Comparison of ENCODE assay signal across 1 cellular context in the genomic region with DNA sequence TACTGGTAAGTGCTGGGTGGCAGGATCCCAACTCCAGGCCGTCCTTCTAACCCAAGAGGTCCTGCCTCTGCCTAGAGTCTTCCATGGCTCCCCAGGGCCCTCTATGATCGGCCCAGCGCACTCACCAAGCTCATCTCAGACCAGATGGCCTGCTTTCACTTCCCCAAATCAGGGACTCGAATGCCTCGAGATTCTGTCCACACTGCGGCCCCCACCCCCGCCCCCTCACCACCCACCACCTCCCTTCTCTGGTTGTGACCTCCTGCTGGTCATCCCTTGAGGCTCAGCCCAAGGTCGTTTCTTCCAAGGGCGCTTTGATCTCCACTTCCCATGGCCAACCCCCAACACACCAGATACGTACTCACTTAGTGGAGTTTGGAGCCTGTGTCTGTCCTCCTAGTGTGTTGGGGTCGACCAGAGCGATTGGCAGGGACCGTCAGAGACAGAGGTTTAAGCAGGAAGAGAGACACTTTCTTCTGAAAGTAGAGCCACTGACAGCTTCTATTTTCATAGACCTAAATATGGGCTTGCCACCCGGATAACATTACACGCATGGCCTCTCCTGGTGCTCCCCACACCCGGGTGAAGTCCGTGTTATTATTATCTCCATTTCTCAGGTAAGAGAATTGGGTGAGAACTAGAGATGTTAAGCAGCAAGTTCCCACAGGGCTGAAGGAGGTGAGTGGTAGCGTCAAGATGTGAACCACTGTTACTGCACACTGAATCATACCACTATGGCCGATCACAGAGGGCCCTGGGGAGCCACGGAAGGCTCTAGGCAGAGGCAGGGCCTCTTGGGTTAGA.
TF ChIP-seq lines count a peak whose summit lies in the region.

A gene with protein sequence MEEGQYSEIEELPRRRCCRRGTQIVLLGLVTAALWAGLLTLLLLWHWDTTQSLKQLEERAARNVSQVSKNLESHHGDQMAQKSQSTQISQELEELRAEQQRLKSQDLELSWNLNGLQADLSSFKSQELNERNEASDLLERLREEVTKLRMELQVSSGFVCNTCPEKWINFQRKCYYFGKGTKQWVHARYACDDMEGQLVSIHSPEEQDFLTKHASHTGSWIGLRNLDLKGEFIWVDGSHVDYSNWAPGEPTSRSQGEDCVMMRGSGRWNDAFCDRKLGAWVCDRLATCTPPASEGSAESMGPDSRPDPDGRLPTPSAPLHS (minus strand): TSS at position 478 of the 804 bp plus-strand sequence. CDS start 2,371 bp downstream, outside the sequence.

TF ChIP-seq in GM12878, 131 proteins besides CTCF, POLR2A, EP300 and RAD21 (continued from another document):
- TF ChIP-seq ETV6 (conservative IDR thresholded peaks at IDR 0.05 in 1 of 2, IDR thresholded peaks at IDR 0.05 in 1 of 2; ENCODE audit: borderline replicate concordance in 1 of 2, low read depth in 1 of 2) (peak in 1 of 2 experiments; percentile 57; a peak in 1 of 4 replicates), SRF (IDR thresholded peaks at IDR 0.05; ENCODE audit: low read depth in 2 of 2, low read length in 2 of 2) (peak; percentile 92 to 97), SMC3 (IDR thresholded peaks at IDR 0.05; ENCODE audit: borderline replicate concordance, low read length) (peak; percentile 2; the same call in 1 of the 2 replicates), MYB (IDR thresholded peaks at IDR 0.05; ENCODE audit: borderline replicate concordance, low read depth, low read length) (no peak), SREBF2 (IDR thresholded peaks at IDR 0.05; ENCODE audit: low read length) (no peak), HDAC2 (IDR thresholded peaks at IDR 0.05) (peak; percentile 91; the same call in 1 of the 2 replicates), POU2F2 (IDR thresholded peaks at IDR 0.05; ENCODE audit: borderline replicate concordance, low read depth, low read length) (no peak; the same call in 2 of the 3 replicates), MTA2 (IDR thresholded peaks at IDR 0.05; ENCODE audit: low read depth) (peak; percentile 65), EGR1 (IDR thresholded peaks at IDR 0.05; ENCODE audit: borderline replicate concordance in 1 of 2, low read depth in 2 of 2, low read length in 2 of 2) (peak in 1 of 2 experiments; percentile 94; a peak in 2 of 3 replicates), FOXK2 (IDR thresholded peaks at IDR 0.05) (no peak), NR2F1 (conservative IDR thresholded peaks at IDR 0.05) (peak; percentile 75), PML (IDR thresholded peaks at IDR 0.05; ENCODE audit: low read length) (peak; percentile 74; the same call in 1 of the 2 replicates), SUPT20H (IDR thresholded peaks at IDR 0.05; ENCODE audit: borderline replicate concordance, control insufficient read depth, low read depth, low read length) (no peak), RELA (IDR thresholded peaks at IDR 0.05; ENCODE audit: borderline replicate concordance, partially characterized antibody) (peak; percentile 20), NFYA (IDR thresholded peaks at IDR 0.05; ENCODE audit: borderline replicate concordance, low read depth, low read length) (no peak), ZNF24 (IDR thresholded peaks at IDR 0.05) (peak; percentile 50; the same call in 1 of the 2 replicates), NFIC (IDR thresholded peaks at IDR 0.05; ENCODE audit: low read depth, low read length) (peak; percentile 92), KAT2A (conservative IDR thresholded peaks at IDR 0.05; ENCODE audit: control insufficient read depth, low read depth, low read length) (no peak), CHD2 (IDR thresholded peaks at IDR 0.05; ENCODE audit: borderline replicate concordance, low read depth, low read length) (peak; percentile 64), CBX5 (IDR thresholded peaks at IDR 0.05; ENCODE audit: low read depth) (peak; percentile 90), STAT1 (conservative IDR thresholded peaks at IDR 0.05) (no peak), POLR2AphosphoS5 (IDR thresholded peaks at IDR 0.05; ENCODE audit: low read length) (peak; percentile 86), TARDBP (IDR thresholded peaks at IDR 0.05; ENCODE audit: borderline replicate concordance) (peak; percentile 15; the same call in 1 of the 2 replicates), TCF12 (IDR thresholded peaks at IDR 0.05; ENCODE audit: low read depth, low read length) (peak; percentile 99), MXI1 (IDR thresholded peaks at IDR 0.05; ENCODE audit: low read depth, low read length) (0 out of 2 replicates have a peak, but pooled peaks have one; percentile 47)
- TF ChIP-seq, protein P1, sequence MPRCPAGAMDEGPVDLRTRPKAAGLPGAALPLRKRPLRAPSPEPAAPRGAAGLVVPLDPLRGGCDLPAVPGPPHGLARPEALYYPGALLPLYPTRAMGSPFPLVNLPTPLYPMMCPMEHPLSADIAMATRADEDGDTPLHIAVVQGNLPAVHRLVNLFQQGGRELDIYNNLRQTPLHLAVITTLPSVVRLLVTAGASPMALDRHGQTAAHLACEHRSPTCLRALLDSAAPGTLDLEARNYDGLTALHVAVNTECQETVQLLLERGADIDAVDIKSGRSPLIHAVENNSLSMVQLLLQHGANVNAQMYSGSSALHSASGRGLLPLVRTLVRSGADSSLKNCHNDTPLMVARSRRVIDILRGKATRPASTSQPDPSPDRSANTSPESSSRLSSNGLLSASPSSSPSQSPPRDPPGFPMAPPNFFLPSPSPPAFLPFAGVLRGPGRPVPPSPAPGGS (IDR thresholded peaks at IDR 0.05; ENCODE audit: borderline replicate concordance, insufficient read depth, low read depth, low read length, poor library complexity, severe bottlenecking) = peak; percentile 98
- TF ChIP-seq, protein P2, sequence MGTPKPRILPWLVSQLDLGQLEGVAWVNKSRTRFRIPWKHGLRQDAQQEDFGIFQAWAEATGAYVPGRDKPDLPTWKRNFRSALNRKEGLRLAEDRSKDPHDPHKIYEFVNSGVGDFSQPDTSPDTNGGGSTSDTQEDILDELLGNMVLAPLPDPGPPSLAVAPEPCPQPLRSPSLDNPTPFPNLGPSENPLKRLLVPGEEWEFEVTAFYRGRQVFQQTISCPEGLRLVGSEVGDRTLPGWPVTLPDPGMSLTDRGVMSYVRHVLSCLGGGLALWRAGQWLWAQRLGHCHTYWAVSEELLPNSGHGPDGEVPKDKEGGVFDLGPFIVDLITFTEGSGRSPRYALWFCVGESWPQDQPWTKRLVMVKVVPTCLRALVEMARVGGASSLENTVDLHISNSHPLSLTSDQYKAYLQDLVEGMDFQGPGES (IDR thresholded peaks at IDR 0.05) = no peak
- TF ChIP-seq, protein P3, sequence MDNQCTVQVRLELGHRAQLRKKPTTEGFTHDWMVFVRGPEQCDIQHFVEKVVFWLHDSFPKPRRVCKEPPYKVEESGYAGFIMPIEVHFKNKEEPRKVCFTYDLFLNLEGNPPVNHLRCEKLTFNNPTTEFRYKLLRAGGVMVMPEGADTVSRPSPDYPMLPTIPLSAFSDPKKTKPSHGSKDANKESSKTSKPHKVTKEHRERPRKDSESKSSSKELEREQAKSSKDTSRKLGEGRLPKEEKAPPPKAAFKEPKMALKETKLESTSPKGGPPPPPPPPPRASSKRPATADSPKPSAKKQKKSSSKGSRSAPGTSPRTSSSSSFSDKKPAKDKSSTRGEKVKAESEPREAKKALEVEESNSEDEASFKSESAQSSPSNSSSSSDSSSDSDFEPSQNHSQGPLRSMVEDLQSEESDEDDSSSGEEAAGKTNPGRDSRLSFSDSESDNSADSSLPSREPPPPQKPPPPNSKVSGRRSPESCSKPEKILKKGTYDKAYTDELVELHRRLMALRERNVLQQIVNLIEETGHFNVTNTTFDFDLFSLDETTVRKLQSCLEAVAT (IDR thresholded peaks at IDR 0.05) = no peak; the same call in 1 of the 2 replicates
- TF ChIP-seq, protein P4, sequence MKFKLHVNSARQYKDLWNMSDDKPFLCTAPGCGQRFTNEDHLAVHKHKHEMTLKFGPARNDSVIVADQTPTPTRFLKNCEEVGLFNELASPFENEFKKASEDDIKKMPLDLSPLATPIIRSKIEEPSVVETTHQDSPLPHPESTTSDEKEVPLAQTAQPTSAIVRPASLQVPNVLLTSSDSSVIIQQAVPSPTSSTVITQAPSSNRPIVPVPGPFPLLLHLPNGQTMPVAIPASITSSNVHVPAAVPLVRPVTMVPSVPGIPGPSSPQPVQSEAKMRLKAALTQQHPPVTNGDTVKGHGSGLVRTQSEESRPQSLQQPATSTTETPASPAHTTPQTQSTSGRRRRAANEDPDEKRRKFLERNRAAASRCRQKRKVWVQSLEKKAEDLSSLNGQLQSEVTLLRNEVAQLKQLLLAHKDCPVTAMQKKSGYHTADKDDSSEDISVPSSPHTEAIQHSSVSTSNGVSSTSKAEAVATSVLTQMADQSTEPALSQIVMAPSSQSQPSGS (IDR thresholded peaks at IDR 0.05; ENCODE audit: low read length) = peak; percentile 97
- TF ChIP-seq, protein P5, sequence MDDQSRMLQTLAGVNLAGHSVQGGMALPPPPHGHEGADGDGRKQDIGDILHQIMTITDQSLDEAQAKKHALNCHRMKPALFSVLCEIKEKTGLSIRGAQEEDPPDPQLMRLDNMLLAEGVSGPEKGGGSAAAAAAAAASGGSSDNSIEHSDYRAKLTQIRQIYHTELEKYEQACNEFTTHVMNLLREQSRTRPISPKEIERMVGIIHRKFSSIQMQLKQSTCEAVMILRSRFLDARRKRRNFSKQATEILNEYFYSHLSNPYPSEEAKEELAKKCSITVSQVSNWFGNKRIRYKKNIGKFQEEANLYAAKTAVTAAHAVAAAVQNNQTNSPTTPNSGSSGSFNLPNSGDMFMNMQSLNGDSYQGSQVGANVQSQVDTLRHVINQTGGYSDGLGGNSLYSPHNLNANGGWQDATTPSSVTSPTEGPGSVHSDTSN (IDR thresholded peaks at IDR 0.05; ENCODE audit: insufficient replicate concordance, low read depth, low read length) = peak; percentile 20
- TF ChIP-seq, protein P6, sequence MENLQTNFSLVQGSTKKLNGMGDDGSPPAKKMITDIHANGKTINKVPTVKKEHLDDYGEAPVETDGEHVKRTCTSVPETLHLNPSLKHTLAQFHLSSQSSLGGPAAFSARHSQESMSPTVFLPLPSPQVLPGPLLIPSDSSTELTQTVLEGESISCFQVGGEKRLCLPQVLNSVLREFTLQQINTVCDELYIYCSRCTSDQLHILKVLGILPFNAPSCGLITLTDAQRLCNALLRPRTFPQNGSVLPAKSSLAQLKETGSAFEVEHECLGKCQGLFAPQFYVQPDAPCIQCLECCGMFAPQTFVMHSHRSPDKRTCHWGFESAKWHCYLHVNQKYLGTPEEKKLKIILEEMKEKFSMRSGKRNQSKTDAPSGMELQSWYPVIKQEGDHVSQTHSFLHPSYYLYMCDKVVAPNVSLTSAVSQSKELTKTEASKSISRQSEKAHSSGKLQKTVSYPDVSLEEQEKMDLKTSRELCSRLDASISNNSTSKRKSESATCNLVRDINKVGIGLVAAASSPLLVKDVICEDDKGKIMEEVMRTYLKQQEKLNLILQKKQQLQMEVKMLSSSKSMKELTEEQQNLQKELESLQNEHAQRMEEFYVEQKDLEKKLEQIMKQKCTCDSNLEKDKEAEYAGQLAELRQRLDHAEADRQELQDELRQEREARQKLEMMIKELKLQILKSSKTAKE (IDR thresholded peaks at IDR 0.05; ENCODE audit: low read depth, poor library complexity, severe bottlenecking) = peak; percentile 73
- TF ChIP-seq, protein P7, sequence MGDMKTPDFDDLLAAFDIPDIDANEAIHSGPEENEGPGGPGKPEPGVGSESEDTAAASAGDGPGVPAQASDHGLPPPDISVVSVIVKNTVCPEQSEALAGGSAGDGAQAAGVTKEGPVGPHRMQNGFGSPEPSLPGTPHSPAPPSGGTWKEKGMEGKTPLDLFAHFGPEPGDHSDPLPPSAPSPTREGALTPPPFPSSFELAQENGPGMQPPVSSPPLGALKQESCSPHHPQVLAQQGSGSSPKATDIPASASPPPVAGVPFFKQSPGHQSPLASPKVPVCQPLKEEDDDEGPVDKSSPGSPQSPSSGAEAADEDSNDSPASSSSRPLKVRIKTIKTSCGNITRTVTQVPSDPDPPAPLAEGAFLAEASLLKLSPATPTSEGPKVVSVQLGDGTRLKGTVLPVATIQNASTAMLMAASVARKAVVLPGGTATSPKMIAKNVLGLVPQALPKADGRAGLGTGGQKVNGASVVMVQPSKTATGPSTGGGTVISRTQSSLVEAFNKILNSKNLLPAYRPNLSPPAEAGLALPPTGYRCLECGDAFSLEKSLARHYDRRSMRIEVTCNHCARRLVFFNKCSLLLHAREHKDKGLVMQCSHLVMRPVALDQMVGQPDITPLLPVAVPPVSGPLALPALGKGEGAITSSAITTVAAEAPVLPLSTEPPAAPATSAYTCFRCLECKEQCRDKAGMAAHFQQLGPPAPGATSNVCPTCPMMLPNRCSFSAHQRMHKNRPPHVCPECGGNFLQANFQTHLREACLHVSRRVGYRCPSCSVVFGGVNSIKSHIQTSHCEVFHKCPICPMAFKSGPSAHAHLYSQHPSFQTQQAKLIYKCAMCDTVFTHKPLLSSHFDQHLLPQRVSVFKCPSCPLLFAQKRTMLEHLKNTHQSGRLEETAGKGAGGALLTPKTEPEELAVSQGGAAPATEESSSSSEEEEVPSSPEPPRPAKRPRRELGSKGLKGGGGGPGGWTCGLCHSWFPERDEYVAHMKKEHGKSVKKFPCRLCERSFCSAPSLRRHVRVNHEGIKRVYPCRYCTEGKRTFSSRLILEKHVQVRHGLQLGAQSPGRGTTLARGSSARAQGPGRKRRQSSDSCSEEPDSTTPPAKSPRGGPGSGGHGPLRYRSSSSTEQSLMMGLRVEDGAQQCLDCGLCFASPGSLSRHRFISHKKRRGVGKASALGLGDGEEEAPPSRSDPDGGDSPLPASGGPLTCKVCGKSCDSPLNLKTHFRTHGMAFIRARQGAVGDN (IDR thresholded peaks at IDR 0.05) = peak; percentile 79
